ENCODE assay signal across 8 cellular contexts in genomic region chr6:87066449-87067288, GRCh38. TPM values are rescaled to one million over a fixed set of nuclear protein-coding genes. Genes with fewer than 3 reads are reported as not detected.
DNase-seq lines count a peak whose midpoint lies in the region; ATAC-seq and TF ChIP-seq lines count a peak whose summit lies in the region.

No MANE protein-coding gene starts in this region.

- H3K27me3 Mint-ChIP-seq in IgD-negative memory B cell, result peaks cover 2% of the 10 kb centered on the region

- ATAC-seq in GM19397 (IDR thresholded peaks at IDR 0.05; ENCODE audit: unreplicated experiment), result no peak

- H4K20me1 ChIP-seq in OCI-LY1 (ENCODE audit: insufficient read depth, low read length), result no peaks in the 10 kb centered on the region

- no peak overlapping the region for H3K27ac ChIP-seq in OCI-LY1 (ENCODE audit: low read depth, low read length, poor library complexity, severe bottlenecking)
- no peak overlapping the region for H3K27ac ChIP-seq in ascending aorta

- DNase-seq in NCI-H82 (lab: John Stamatoyannopoulos, UW), result peak; percentile 69
- DNase-seq in NCI-H82 treated with DMSO at 0.1 percent for 48 hours (lab: John Stamatoyannopoulos, UW; ENCODE audit: unreplicated experiment), result no peak
- no peak for DNase-seq in ascending aorta (ENCODE audit: low spot score in 2 of 2)
- peak; percentile 67 for DNase-seq in iris pigment epithelial cell (ENCODE audit: low read depth)
- DNase-seq in stimulated activated CD4-positive, alpha-beta T cell treated with anti-CD3 and anti-CD28 coated beads, Interleukin-4, amount 100 ng/mL, for 1 hour, result peak; percentile 13

- H3K27ac Mint-ChIP-seq in IgD-negative memory B cell, result peak overlapping the region in 1 of 3 donors; percentile 15

- H3K9me3 ChIP-seq in OCI-LY1 (ENCODE audit: low read length), result no peaks in the 10 kb centered on the region
- no peaks in the 10 kb centered on the region for H3K9me3 ChIP-seq in ascending aorta

- H3K27me3 ChIP-seq in OCI-LY1 (ENCODE audit: insufficient read depth, low read length) (peaks cover 3% of the 10 kb centered on the region; the same call in 1 of the 2 replicates), ascending aorta (no peaks in the 10 kb centered on the region)

- peak overlapping the region; percentile 59 for H3K4me2 ChIP-seq in OCI-LY1 (ENCODE audit: low read length)

- H3K4me3 ChIP-seq in OCI-LY1 (ENCODE audit: low read depth, low read length, poor library complexity, severe bottlenecking), result peak overlapping the region; percentile 44
- no peak overlapping the region for H3K4me3 ChIP-seq in ascending aorta

- peaks cover 2% of the 10 kb centered on the region for H3K36me3 Mint-ChIP-seq in IgD-negative memory B cell

- H3K9me2 ChIP-seq in OCI-LY1 (ENCODE audit: low read depth, low read length), result no peaks in the 10 kb centered on the region

- H3K4me1 ChIP-seq in OCI-LY1 (ENCODE audit: insufficient read depth, low read length, severe bottlenecking), result peaks cover 7% of the 10 kb centered on the region
- H3K4me1 ChIP-seq in ascending aorta, result no peaks in the 10 kb centered on the region

- H3K4me1 Mint-ChIP-seq in IgD-negative memory B cell, result peaks cover 1 to 9% (median 9%) of the 10 kb centered on the region in 3 donors

- no peaks in the 10 kb centered on the region for H3F3A ChIP-seq in OCI-LY1 (ENCODE audit: insufficient read depth, low read length)

- no peaks in the 10 kb centered on the region for H3K79me2 ChIP-seq in OCI-LY1 (ENCODE audit: insufficient read depth, low read length)

- no peak overlapping the region for H3K9ac ChIP-seq in OCI-LY1 (ENCODE audit: low read length)

- TF ChIP-seq CTCF in OCI-LY1 (IDR thresholded peaks at IDR 0.05; ENCODE audit: low read length) (peak; percentile 77), ascending aorta (IDR thresholded peaks at IDR 0.05) (peak in 2 of 3 experiments; percentile 22 to 45)

- H3K9me3 Mint-ChIP-seq in IgD-negative memory B cell, result no peaks in the 10 kb centered on the region

- H3K4me3 Mint-ChIP-seq in IgD-negative memory B cell, result peak overlapping the region; percentile 76 to 93 (median 80)

- intact Hi-C loops in ascending aorta (cut with DNase I), result no loop called here

- H2AFZ ChIP-seq in OCI-LY1 (ENCODE audit: low read length), result no peak overlapping the region

- no peaks in the 10 kb centered on the region for H3K36me3 ChIP-seq in OCI-LY1 (ENCODE audit: insufficient read depth, low read length)
- no peaks in the 10 kb centered on the region for H3K36me3 ChIP-seq in ascending aorta

RNA-seq across cellular contexts. Expression of gene CGA, which starts 28.2 kb away (rescaled TPM):
- polyA plus RNA-seq in IgD-negative memory B cell, result not detected
- total RNA-seq in ascending aorta, result not detected

Comparison
In these comparisons a context has a peak if more than half of its experiments do, and no peak if none do; other contexts are left out.
1. DNase-seq: peak in NCI-H82 (single experiment), iris pigment epithelial cell (single experiment) and stimulated activated CD4-positive, alpha-beta T cell treated with anti-CD3 and anti-CD28 coated beads, Interleukin-4, amount 100 ng/mL, for 1 hour (single experiment); none in NCI-H82 treated with DMSO at 0.1 percent for 48 hours (single experiment) and ascending aorta (0 of 2).